Comparison of ENCODE assay signal across 21 cellular contexts in the genomic region with DNA sequence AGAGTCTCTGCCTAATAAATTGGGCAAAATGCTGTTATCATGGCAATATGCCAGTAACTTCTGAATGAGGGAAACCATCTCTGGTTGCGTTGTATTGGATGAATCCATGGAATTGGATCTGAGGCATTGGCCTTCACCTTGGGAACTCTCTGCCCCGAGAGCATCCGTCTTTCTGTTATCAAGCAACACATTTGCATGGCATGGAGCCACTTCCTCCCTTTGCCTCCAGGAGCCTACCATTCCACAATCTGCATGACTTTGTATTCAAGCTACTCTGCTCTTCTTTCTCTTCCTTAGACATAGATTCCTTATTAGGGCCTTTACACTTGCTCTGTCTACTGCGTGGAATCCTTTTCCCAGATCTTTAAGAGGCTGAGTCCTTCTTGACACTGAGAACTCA.
"Had no signal": no experiment of that assay in that cellular context is flagged by ENCODE, and none has a peak within 500 bp of the region (broad histone marks: within the 10 kb centered on the region; RNA-seq: fewer than 3 reads in every experiment).

No MANE protein-coding gene starts in this region.

- H3K4me3 ChIP-seq: ascending aorta, ovary, prostate gland, spleen, thoracic aorta had no signal

- DNase-seq: activated CD4-positive, alpha-beta T cell treated with anti-CD3 and anti-CD28 coated beads, Interleukin-2, amount 50 U/mL, for 4 hours; activated CD8-positive, alpha-beta memory T cell treated with anti-CD3 and anti-CD28 coated beads for 24 hours; activated CD8-positive, alpha-beta memory T cell treated with anti-CD3 and anti-CD28 coated beads, Interleukin-2, amount 50 U/mL, for 4 hours; activated T-cell treated with anti-CD3 and anti-CD28 coated beads, Interleukin-2, amount 50 U/mL, for 24 hours; brain microvascular endothelial cell; central memory CD4-positive, alpha-beta T cell; dermis blood vessel endothelial cell; effector CD8-positive, alpha-beta T cell; foreskin melanocyte; islet precursor cell; left cardiac atrium; ovary; spleen; stimulated activated CD4-positive, alpha-beta T cell treated with anti-CD3 and anti-CD28 coated beads, Interleukin-4, amount 100 ng/mL, for 24 hours; stimulated activated naive CD4-positive, alpha-beta T cell treated with Interleukin-2 at 50 U/mL for 16 hours; T1000 had no signal

- H3K4me1 ChIP-seq: ascending aorta, prostate gland had no signal

- H3K27me3 ChIP-seq: ascending aorta, brain microvascular endothelial cell, neutrophil, ovary, spleen had no signal

- H3K36me3 ChIP-seq: brain microvascular endothelial cell, neutrophil, ovary, prostate gland, thoracic aorta, WERI-Rb-1 had no signal

- H3K27ac ChIP-seq: ascending aorta, brain microvascular endothelial cell, neutrophil, ovary, prostate gland, thoracic aorta, WERI-Rb-1 had no signal

- H3K9me3 ChIP-seq: ascending aorta, neutrophil, ovary, prostate gland, spleen, thoracic aorta had no signal
